In genomic region chr7:101589052-101589451, GRCh38 we compare ENCODE assay signal across 20 cellular contexts. TPM values are rescaled to one million over a fixed set of nuclear protein-coding genes. Genes with fewer than 3 reads are reported as not detected.
"Had no signal": no experiment of that assay in that cellular context is flagged by ENCODE, and none has a peak within 500 bp of the region (broad histone marks: within the 10 kb centered on the region; RNA-seq: fewer than 3 reads in every experiment).

No MANE protein-coding gene starts in this region.

- ATAC-seq: activated naive CD4-positive, alpha-beta T cell treated with anti-CD3 and anti-CD28 coated beads, Interleukin-2, amount 50 U/mL, for 72 hours; heart left ventricle; stimulated activated naive B cell treated with anti-CD40 and anti-IgM and Interleukin-4, amounts not matched to agents 10 μg/mL and 1 μg/mL and 100 μg/mL, for 72 hours had no signal

- H3K4me3 ChIP-seq: breast epithelium, heart left ventricle, left ventricle myocardium inferior, sigmoid colon had no signal

- H3K27ac ChIP-seq: breast epithelium, heart left ventricle, left ventricle myocardium inferior, sigmoid colon had no signal

- H3K9me3 ChIP-seq: breast epithelium, heart left ventricle, left ventricle myocardium inferior, sigmoid colon had no signal

- H3K4me1 ChIP-seq: breast epithelium, heart left ventricle, left ventricle myocardium inferior, sigmoid colon had no signal

- H3K27me3 ChIP-seq: heart left ventricle, sigmoid colon had no signal

- DNase-seq: activated B cell treated with CpG ODN at 0.5 μM for 24 hours; activated CD4-positive, alpha-beta T cell treated with anti-CD3 and anti-CD28 coated beads, Interleukin-2, amount 10 ng/mL, durations not matched to agents 7 days and 5 days; activated effector memory CD4-positive, alpha-beta T cell treated with anti-CD3 and anti-CD28 coated beads, Interleukin-2, amount 50 U/mL, for 16 hours; activated T-cell treated with anti-CD3 and anti-CD28 coated beads, Interleukin-2, amount 50 U/mL, for 24 hours; foreskin melanocyte; left ventricle myocardium inferior; nephron progenitor cell; sigmoid colon; stimulated activated CD4-positive, alpha-beta T cell treated with anti-CD3 and anti-CD28 coated beads, Interleukin-2, amount 100 ng/mL, for 24 hours; stimulated activated naive B cell treated with anti-CD40 and anti-IgM and Interleukin-4, amounts not matched to agents 10 μg/mL and 1 μg/mL and 100 μg/mL, for 72 hours; T-helper 2 cell; trophoblast cell had no signal

- H3K36me3 ChIP-seq: breast epithelium, heart left ventricle, left ventricle myocardium inferior, sigmoid colon had no signal

RNA-seq across cellular contexts. Expression of gene MYL10, which starts 40.0 kb away (rescaled TPM):
- total RNA-seq: activated B cell treated with CpG ODN at 0.5 μM for 24 hours; activated CD4-positive, alpha-beta T cell treated with anti-CD3 and anti-CD28 coated beads, Interleukin-2, amount 10 ng/mL, durations not matched to agents 7 days and 5 days; activated CD8-positive, alpha-beta memory T cell treated with anti-CD3 and anti-CD28 coated beads for 36 hours; activated naive CD4-positive, alpha-beta T cell treated with anti-CD3 and anti-CD28 coated beads, Interleukin-2, amount 50 U/mL, for 72 hours; breast epithelium; heart left ventricle; left ventricle myocardium inferior; omental fat pad; pulmonary artery endothelial cell; sigmoid colon; subcutaneous adipose tissue had no signal
- polyA plus RNA-seq: heart left ventricle, keratinocyte, sigmoid colon had no signal
